27 cellular contexts compared by ENCODE assay signal in genomic region chr4:140774510-140774909, GRCh38.
"Had no signal": no experiment of that assay in that cellular context is flagged by ENCODE, and none has a peak within 500 bp of the region (broad histone marks: within the 10 kb centered on the region; RNA-seq: fewer than 3 reads in every experiment).

No MANE protein-coding gene starts in this region.

- H3K36me3 ChIP-seq: left lung, lower lobe of right lung, ovary, prostate gland, suprapubic skin, thoracic aorta, tibial artery, upper lobe of right lung had no signal

- H3K27me3 ChIP-seq: left lung, ovary, suprapubic skin, tibial artery, upper lobe of right lung had no signal

- ATAC-seq: left colon; left lung; lower lobe of right lung; naive thymus-derived CD4-positive, alpha-beta T cell; natural killer cell treated with Interleukin-12 subunit alpha and Interleukin-12 subunit beta and Interleukin-15 and Interleukin-18, amount 100 ng/mL, for 72 hours; right cardiac atrium; sciatic nerve; upper lobe of right lung had no signal

- H3K4me1 Mint-ChIP-seq: mesothelial cell of epicardium; naive thymus-derived CD4-positive, alpha-beta T cell had no signal

- H3K4me3 ChIP-seq: left lung, lower lobe of right lung, ovary, prostate gland, skin epidermis, suprapubic skin, thoracic aorta, tibial artery, upper lobe of right lung had no signal

- H3K4me3 Mint-ChIP-seq: mesothelial cell of epicardium; naive thymus-derived CD4-positive, alpha-beta T cell; natural killer cell treated with Interleukin-12 subunit alpha and Interleukin-12 subunit beta and Interleukin-15 and Interleukin-18, amount 100 ng/mL, for 72 hours; stimulated activated naive CD8-positive, alpha-beta T cell treated with anti-CD3 and anti-CD28 coated beads, Interleukin-15, Interleukin-2, amounts not matched to agents 100 ng/mL and 50 ng/mL, for 24 hours had no signal

- H3K27ac ChIP-seq: left lung, lower lobe of right lung, ovary, prostate gland, skin epidermis, suprapubic skin, thoracic aorta, tibial artery, upper lobe of right lung had no signal

- H3K4me1 ChIP-seq: left lung, lower lobe of right lung, prostate gland, suprapubic skin, tibial artery, upper lobe of right lung had no signal

- H3K27ac Mint-ChIP-seq: mesothelial cell of epicardium; naive thymus-derived CD4-positive, alpha-beta T cell; natural killer cell treated with Interleukin-12 subunit alpha and Interleukin-12 subunit beta and Interleukin-15 and Interleukin-18, amount 100 ng/mL, for 72 hours; stimulated activated naive CD8-positive, alpha-beta T cell treated with anti-CD3 and anti-CD28 coated beads, Interleukin-15, Interleukin-2, amounts not matched to agents 100 ng/mL and 50 ng/mL, for 24 hours had no signal

- H3K9me3 ChIP-seq: lower lobe of right lung, ovary, prostate gland, suprapubic skin, thoracic aorta, tibial artery, upper lobe of right lung had no signal

- DNase-seq: hippocampal formation; kidney glomerular epithelial cell; left colon; left lung; lower lobe of right lung; mammary epithelial cell; mesendoderm; naive thymus-derived CD4-positive, alpha-beta T cell; ovary; retina; right cardiac atrium; stimulated activated CD4-positive, alpha-beta T cell treated with anti-CD3 and anti-CD28 coated beads, Interleukin-12 subunit alpha, Interleukin-12 subunit beta, amount 100 ng/mL, for 4 hours; stimulated activated CD4-positive, alpha-beta T cell treated with anti-CD3 and anti-CD28 coated beads, Interleukin-15, amount 100 ng/mL, for 24 hours; stimulated activated CD4-positive, alpha-beta T cell treated with anti-CD3 and anti-CD28 coated beads, Interleukin-2, amount 100 ng/mL, for 24 hours; stimulated activated CD4-positive, alpha-beta T cell treated with anti-CD3 and anti-CD28 coated beads, Interleukin-4, amount 100 ng/mL, for 1 hour; stimulated activated naive CD4-positive, alpha-beta T cell; tibial artery; trophoblast cell; upper lobe of right lung had no signal

- H3K36me3 Mint-ChIP-seq: mesothelial cell of epicardium; naive thymus-derived CD4-positive, alpha-beta T cell; natural killer cell treated with Interleukin-12 subunit alpha and Interleukin-12 subunit beta and Interleukin-15 and Interleukin-18, amount 100 ng/mL, for 72 hours had no signal

- H3K9me3 Mint-ChIP-seq: stimulated activated naive CD8-positive, alpha-beta T cell treated with anti-CD3 and anti-CD28 coated beads, Interleukin-15, Interleukin-2, amounts not matched to agents 100 ng/mL and 50 ng/mL, for 24 hours had no signal
